24 cellular contexts compared by ENCODE assay signal in the genomic region with DNA sequence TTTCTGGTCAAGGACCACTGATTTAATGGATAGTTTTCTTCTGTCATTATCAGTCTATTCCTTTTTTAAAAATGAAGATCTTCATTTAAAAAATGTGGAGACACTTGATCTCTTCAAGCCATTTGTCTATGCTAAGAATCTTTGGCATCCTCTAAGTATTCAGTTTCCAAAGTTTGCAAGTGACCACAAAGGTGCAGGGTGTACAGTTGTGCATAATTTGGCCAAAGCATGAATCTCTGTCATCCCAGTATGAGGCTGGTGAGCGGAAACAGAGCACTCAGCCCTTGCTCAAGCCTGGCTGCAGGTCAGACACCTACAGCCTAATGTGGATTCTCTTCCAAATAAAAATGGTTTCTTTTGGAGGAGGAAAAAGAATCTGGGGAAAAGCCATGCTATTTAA.
"Had no signal": no experiment of that assay in that cellular context is flagged by ENCODE, and none has a peak within 500 bp of the region (broad histone marks: within the 10 kb centered on the region; RNA-seq: fewer than 3 reads in every experiment).

No MANE protein-coding gene starts in this region.

- H3K4me3 ChIP-seq: colonic mucosa, esophagus squamous epithelium, gastrocnemius medialis, heart right ventricle, left lung, lower lobe of right lung, mucosa of descending colon had no signal

- H3K27me3 ChIP-seq: colonic mucosa, esophagus squamous epithelium, gastrocnemius medialis, heart right ventricle, left lung had no signal

- H3K27ac ChIP-seq: colonic mucosa, epithelial cell of prostate, esophagus squamous epithelium, gastrocnemius medialis, heart right ventricle, left lung, lower lobe of right lung had no signal

- ATAC-seq: effector memory CD8-positive, alpha-beta T cell; esophagus mucosa; gastrocnemius medialis; heart right ventricle; left cardiac atrium; left lung; left ventricle myocardium superior; lower lobe of right lung; mucosa of descending colon; naive thymus-derived CD4-positive, alpha-beta T cell had no signal

- H3K4me1 ChIP-seq: colonic mucosa, esophagus squamous epithelium, gastrocnemius medialis, left lung, lower lobe of right lung had no signal

- DNase-seq: colonic mucosa; cortex of kidney; effector CD8-positive, alpha-beta T cell; effector memory CD8-positive, alpha-beta T cell; endodermal cell; erythroblast; esophagus squamous epithelium; foreskin fibroblast; foreskin melanocyte; gastrocnemius medialis; glutamatergic neuron; head of caudate nucleus; heart right ventricle; hippocampal formation; immature natural killer cell; left cardiac atrium; left lung; left ventricle myocardium superior; lower lobe of right lung; mesenchymal stem cell; mucosa of descending colon; naive thymus-derived CD4-positive, alpha-beta T cell had no signal

- H3K9me3 ChIP-seq: colonic mucosa, esophagus squamous epithelium, gastrocnemius medialis, heart right ventricle, left lung, lower lobe of right lung, mucosa of descending colon had no signal
